Comparison of ENCODE assay signal across 1 cellular context in the genomic region with DNA sequence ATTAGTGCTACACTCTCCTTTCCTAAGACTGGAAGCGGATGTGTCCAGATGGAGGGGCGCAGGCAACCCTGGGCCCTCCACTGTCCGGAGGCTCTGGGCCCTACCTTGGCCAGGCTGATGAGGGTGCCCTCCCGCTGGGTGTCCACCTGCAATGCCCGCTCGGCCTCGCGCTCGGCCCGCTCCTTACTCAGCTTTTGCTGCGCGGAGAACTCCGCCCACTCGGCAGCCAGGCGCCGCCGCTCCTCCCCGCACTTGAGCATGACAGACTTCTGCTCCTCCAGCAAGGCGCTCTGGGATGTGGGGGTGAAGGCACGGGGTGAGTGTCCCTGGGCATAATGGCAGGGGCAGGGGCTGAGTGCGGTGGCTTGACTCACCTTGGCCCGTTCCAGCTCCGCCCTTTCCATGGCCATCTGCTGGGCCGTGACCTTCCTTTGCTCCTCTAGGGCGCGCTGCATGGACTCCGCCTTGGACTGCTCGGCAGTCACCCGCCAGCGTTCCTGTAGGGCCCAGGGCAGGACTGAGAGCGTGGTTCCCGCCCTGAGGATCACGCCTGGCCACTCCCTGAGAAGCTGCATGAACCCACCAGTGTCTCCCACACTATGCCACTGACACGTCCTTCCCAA.
TF ChIP-seq lines count a peak whose summit lies in the region.

No MANE protein-coding gene starts in this region.

TF ChIP-seq in HepG2, 621 proteins besides CTCF, POLR2A, EP300 and RAD21 (continued from another document and continues in another):
- TF ChIP-seq, protein P1, sequence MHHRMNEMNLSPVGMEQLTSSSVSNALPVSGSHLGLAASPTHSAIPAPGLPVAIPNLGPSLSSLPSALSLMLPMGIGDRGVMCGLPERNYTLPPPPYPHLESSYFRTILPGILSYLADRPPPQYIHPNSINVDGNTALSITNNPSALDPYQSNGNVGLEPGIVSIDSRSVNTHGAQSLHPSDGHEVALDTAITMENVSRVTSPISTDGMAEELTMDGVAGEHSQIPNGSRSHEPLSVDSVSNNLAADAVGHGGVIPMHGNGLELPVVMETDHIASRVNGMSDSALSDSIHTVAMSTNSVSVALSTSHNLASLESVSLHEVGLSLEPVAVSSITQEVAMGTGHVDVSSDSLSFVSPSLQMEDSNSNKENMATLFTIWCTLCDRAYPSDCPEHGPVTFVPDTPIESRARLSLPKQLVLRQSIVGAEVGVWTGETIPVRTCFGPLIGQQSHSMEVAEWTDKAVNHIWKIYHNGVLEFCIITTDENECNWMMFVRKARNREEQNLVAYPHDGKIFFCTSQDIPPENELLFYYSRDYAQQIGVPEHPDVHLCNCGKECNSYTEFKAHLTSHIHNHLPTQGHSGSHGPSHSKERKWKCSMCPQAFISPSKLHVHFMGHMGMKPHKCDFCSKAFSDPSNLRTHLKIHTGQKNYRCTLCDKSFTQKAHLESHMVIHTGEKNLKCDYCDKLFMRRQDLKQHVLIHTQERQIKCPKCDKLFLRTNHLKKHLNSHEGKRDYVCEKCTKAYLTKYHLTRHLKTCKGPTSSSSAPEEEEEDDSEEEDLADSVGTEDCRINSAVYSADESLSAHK (CRISPR knock-in tag; IDR thresholded peaks at IDR 0.05; ENCODE audit: borderline replicate concordance): no peak
- TF ChIP-seq, protein P2, sequence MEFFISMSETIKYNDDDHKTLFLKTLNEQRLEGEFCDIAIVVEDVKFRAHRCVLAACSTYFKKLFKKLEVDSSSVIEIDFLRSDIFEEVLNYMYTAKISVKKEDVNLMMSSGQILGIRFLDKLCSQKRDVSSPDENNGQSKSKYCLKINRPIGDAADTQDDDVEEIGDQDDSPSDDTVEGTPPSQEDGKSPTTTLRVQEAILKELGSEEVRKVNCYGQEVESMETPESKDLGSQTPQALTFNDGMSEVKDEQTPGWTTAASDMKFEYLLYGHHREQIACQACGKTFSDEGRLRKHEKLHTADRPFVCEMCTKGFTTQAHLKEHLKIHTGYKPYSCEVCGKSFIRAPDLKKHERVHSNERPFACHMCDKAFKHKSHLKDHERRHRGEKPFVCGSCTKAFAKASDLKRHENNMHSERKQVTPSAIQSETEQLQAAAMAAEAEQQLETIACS (CRISPR knock-in tag; IDR thresholded peaks at IDR 0.05): no peak
- TF ChIP-seq, protein P3, sequence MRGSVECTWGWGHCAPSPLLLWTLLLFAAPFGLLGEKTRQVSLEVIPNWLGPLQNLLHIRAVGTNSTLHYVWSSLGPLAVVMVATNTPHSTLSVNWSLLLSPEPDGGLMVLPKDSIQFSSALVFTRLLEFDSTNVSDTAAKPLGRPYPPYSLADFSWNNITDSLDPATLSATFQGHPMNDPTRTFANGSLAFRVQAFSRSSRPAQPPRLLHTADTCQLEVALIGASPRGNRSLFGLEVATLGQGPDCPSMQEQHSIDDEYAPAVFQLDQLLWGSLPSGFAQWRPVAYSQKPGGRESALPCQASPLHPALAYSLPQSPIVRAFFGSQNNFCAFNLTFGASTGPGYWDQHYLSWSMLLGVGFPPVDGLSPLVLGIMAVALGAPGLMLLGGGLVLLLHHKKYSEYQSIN (CRISPR knock-in tag; IDR thresholded peaks at IDR 0.05; ENCODE audit: borderline replicate concordance): no peak
- TF ChIP-seq, protein P4, sequence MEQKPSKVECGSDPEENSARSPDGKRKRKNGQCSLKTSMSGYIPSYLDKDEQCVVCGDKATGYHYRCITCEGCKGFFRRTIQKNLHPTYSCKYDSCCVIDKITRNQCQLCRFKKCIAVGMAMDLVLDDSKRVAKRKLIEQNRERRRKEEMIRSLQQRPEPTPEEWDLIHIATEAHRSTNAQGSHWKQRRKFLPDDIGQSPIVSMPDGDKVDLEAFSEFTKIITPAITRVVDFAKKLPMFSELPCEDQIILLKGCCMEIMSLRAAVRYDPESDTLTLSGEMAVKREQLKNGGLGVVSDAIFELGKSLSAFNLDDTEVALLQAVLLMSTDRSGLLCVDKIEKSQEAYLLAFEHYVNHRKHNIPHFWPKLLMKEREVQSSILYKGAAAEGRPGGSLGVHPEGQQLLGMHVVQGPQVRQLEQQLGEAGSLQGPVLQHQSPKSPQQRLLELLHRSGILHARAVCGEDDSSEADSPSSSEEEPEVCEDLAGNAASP (CRISPR knock-in tag; IDR thresholded peaks at IDR 0.05; ENCODE audit: borderline replicate concordance): no peak
- TF ChIP-seq, protein P5, sequence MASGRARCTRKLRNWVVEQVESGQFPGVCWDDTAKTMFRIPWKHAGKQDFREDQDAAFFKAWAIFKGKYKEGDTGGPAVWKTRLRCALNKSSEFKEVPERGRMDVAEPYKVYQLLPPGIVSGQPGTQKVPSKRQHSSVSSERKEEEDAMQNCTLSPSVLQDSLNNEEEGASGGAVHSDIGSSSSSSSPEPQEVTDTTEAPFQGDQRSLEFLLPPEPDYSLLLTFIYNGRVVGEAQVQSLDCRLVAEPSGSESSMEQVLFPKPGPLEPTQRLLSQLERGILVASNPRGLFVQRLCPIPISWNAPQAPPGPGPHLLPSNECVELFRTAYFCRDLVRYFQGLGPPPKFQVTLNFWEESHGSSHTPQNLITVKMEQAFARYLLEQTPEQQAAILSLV (CRISPR knock-in tag; IDR thresholded peaks at IDR 0.05; ENCODE audit: borderline replicate concordance): no peak
- TF ChIP-seq ZNF761 (CRISPR knock-in tag; conservative IDR thresholded peaks at IDR 0.05): no peak
- TF ChIP-seq ZNF256 (CRISPR knock-in tag; conservative IDR thresholded peaks at IDR 0.05): no peak
- TF ChIP-seq ELF1 (CRISPR knock-in tag; IDR thresholded peaks at IDR 0.05): no peak
- TF ChIP-seq, protein P6, sequence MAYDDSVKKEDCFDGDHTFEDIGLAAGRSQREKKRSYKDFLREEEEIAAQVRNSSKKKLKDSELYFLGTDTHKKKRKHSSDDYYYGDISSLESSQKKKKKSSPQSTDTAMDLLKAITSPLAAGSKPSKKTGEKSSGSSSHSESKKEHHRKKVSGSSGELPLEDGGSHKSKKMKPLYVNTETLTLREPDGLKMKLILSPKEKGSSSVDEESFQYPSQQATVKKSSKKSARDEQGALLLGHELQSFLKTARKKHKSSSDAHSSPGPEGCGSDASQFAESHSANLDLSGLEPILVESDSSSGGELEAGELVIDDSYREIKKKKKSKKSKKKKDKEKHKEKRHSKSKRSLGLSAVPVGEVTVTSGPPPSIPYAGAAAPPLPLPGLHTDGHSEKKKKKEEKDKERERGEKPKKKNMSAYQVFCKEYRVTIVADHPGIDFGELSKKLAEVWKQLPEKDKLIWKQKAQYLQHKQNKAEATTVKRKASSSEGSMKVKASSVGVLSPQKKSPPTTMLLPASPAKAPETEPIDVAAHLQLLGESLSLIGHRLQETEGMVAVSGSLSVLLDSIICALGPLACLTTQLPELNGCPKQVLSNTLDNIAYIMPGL (CRISPR knock-in tag; IDR thresholded peaks at IDR 0.05; ENCODE audit: borderline replicate concordance in 1 of 2, low read depth in 1 of 2): no peak
- no peak for TF ChIP-seq YEATS4 (CRISPR knock-in tag; IDR thresholded peaks at IDR 0.05; ENCODE audit: borderline replicate concordance)
- TF ChIP-seq EEA1 (CRISPR knock-in tag; IDR thresholded peaks at IDR 0.05; ENCODE audit: borderline replicate concordance): no peak
- TF ChIP-seq SAP130 (CRISPR knock-in tag; IDR thresholded peaks at IDR 0.05; ENCODE audit: low read depth): no peak
- TF ChIP-seq, protein P7, sequence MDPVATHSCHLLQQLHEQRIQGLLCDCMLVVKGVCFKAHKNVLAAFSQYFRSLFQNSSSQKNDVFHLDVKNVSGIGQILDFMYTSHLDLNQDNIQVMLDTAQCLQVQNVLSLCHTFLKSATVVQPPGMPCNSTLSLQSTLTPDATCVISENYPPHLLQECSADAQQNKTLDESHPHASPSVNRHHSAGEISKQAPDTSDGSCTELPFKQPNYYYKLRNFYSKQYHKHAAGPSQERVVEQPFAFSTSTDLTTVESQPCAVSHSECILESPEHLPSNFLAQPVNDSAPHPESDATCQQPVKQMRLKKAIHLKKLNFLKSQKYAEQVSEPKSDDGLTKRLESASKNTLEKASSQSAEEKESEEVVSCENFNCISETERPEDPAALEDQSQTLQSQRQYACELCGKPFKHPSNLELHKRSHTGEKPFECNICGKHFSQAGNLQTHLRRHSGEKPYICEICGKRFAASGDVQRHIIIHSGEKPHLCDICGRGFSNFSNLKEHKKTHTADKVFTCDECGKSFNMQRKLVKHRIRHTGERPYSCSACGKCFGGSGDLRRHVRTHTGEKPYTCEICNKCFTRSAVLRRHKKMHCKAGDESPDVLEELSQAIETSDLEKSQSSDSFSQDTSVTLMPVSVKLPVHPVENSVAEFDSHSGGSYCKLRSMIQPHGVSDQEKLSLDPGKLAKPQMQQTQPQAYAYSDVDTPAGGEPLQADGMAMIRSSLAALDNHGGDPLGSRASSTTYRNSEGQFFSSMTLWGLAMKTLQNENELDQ (CRISPR knock-in tag; IDR thresholded peaks at IDR 0.05; ENCODE audit: borderline replicate concordance): no peak
- TF ChIP-seq BRD4 (CRISPR knock-in tag; IDR thresholded peaks at IDR 0.05): no peak
- TF ChIP-seq PTBP1 (IDR thresholded peaks at IDR 0.05; ENCODE audit: low read depth, low read length, poor library complexity, severe bottlenecking): peak; percentile 70
- TF ChIP-seq, protein P8, sequence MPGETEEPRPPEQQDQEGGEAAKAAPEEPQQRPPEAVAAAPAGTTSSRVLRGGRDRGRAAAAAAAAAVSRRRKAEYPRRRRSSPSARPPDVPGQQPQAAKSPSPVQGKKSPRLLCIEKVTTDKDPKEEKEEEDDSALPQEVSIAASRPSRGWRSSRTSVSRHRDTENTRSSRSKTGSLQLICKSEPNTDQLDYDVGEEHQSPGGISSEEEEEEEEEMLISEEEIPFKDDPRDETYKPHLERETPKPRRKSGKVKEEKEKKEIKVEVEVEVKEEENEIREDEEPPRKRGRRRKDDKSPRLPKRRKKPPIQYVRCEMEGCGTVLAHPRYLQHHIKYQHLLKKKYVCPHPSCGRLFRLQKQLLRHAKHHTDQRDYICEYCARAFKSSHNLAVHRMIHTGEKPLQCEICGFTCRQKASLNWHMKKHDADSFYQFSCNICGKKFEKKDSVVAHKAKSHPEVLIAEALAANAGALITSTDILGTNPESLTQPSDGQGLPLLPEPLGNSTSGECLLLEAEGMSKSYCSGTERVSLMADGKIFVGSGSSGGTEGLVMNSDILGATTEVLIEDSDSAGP (CRISPR knock-in tag; IDR thresholded peaks at IDR 0.05; ENCODE audit: borderline replicate concordance): peak; percentile 51; the same call in 1 of the 2 replicates
- TF ChIP-seq NR3C1 (CRISPR knock-in tag; IDR thresholded peaks at IDR 0.05): no peak
- TF ChIP-seq ESRRA (CRISPR knock-in tag; IDR thresholded peaks at IDR 0.05; ENCODE audit: low read depth): peak; percentile 50; the same call in 1 of the 2 replicates
- no peak for TF ChIP-seq FOXM1 (CRISPR knock-in tag; IDR thresholded peaks at IDR 0.05)
- TF ChIP-seq HNRNPK (IDR thresholded peaks at IDR 0.05; ENCODE audit: low read depth, low read length, poor library complexity, severe bottlenecking): no peak
- no peak for TF ChIP-seq MTA3 (CRISPR knock-in tag; IDR thresholded peaks at IDR 0.05)
- TF ChIP-seq, protein P9, sequence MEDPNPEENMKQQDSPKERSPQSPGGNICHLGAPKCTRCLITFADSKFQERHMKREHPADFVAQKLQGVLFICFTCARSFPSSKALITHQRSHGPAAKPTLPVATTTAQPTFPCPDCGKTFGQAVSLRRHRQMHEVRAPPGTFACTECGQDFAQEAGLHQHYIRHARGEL (CRISPR knock-in tag; IDR thresholded peaks at IDR 0.05): no peak
- no peak for TF ChIP-seq ZNF234 (CRISPR knock-in tag; conservative IDR thresholded peaks at IDR 0.05)
- no peak for TF ChIP-seq ZNF720 (CRISPR knock-in tag; IDR thresholded peaks at IDR 0.05)
- TF ChIP-seq, protein P10, sequence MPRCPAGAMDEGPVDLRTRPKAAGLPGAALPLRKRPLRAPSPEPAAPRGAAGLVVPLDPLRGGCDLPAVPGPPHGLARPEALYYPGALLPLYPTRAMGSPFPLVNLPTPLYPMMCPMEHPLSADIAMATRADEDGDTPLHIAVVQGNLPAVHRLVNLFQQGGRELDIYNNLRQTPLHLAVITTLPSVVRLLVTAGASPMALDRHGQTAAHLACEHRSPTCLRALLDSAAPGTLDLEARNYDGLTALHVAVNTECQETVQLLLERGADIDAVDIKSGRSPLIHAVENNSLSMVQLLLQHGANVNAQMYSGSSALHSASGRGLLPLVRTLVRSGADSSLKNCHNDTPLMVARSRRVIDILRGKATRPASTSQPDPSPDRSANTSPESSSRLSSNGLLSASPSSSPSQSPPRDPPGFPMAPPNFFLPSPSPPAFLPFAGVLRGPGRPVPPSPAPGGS (CRISPR knock-in tag; IDR thresholded peaks at IDR 0.05): no peak
- no peak for TF ChIP-seq ZNF44 (CRISPR knock-in tag; IDR thresholded peaks at IDR 0.05)
- no peak for TF ChIP-seq ZNF709 (CRISPR knock-in tag; IDR thresholded peaks at IDR 0.05)
- TF ChIP-seq ZNF841 (CRISPR knock-in tag; IDR thresholded peaks at IDR 0.05; ENCODE audit: borderline replicate concordance): no peak
- no peak for TF ChIP-seq ZSCAN22 (CRISPR knock-in tag; IDR thresholded peaks at IDR 0.05)
- 0 out of 2 replicates have a peak, but pooled peaks have one; percentile 4 for TF ChIP-seq BHLHE40 (IDR thresholded peaks at IDR 0.05; ENCODE audit: low read length)
- no peak for TF ChIP-seq SOX13 (IDR thresholded peaks at IDR 0.05)
- no peak for TF ChIP-seq SOX13 (CRISPR knock-in tag; conservative IDR thresholded peaks at IDR 0.05 in 1 of 2, IDR thresholded peaks at IDR 0.05 in 1 of 2)
- TF ChIP-seq FOXK2 (IDR thresholded peaks at IDR 0.05): no peak
- TF ChIP-seq NCOA5 (CRISPR knock-in tag; IDR thresholded peaks at IDR 0.05): no peak
- TF ChIP-seq, protein P11, sequence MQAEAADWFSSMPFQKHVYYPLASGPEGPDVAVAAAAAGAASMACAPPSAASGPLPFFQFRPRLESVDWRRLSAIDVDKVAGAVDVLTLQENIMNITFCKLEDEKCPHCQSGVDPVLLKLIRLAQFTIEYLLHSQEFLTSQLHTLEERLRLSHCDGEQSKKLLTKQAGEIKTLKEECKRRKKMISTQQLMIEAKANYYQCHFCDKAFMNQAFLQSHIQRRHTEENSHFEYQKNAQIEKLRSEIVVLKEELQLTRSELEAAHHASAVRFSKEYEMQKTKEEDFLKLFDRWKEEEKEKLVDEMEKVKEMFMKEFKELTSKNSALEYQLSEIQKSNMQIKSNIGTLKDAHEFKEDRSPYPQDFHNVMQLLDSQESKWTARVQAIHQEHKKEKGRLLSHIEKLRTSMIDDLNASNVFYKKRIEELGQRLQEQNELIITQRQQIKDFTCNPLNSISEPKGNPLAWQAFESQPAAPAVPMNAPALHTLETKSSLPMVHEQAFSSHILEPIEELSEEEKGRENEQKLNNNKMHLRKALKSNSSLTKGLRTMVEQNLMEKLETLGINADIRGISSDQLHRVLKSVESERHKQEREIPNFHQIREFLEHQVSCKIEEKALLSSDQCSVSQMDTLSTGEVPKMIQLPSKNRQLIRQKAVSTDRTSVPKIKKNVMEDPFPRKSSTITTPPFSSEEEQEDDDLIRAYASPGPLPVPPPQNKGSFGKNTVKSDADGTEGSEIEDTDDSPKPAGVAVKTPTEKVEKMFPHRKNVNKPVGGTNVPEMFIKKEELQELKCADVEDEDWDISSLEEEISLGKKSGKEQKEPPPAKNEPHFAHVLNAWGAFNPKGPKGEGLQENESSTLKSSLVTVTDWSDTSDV (CRISPR knock-in tag; IDR thresholded peaks at IDR 0.05): no peak
- TF ChIP-seq ZFX (CRISPR knock-in tag; IDR thresholded peaks at IDR 0.05; ENCODE audit: low read depth): peak; percentile 32; the same call in 1 of the 2 replicates
- 0 out of 2 replicates have a peak, but pooled peaks have one; percentile 13 for TF ChIP-seq RXRB (CRISPR knock-in tag; IDR thresholded peaks at IDR 0.05; ENCODE audit: borderline replicate concordance)
- TF ChIP-seq ZC3H4 (CRISPR knock-in tag; IDR thresholded peaks at IDR 0.05; ENCODE audit: borderline replicate concordance): no peak
- TF ChIP-seq SYNCRIP (IDR thresholded peaks at IDR 0.05; ENCODE audit: insufficient read depth, low read depth, low read length): no peak
- no peak for TF ChIP-seq ZNF816 (CRISPR knock-in tag; IDR thresholded peaks at IDR 0.05; ENCODE audit: borderline replicate concordance)
- no peak for TF ChIP-seq ZFY (CRISPR knock-in tag; IDR thresholded peaks at IDR 0.05)
- no peak for TF ChIP-seq ZNF550 (CRISPR knock-in tag; IDR thresholded peaks at IDR 0.05; ENCODE audit: borderline replicate concordance)
- TF ChIP-seq AGO1 (IDR thresholded peaks at IDR 0.05; ENCODE audit: low read depth, low read length, poor library complexity, severe bottlenecking): no peak
- no peak for TF ChIP-seq ZNF746 (CRISPR knock-in tag; IDR thresholded peaks at IDR 0.05)
